ENCODE assay signal across 19 cellular contexts in genomic region chr13:33394294-33394932, GRCh38.
DNase-seq lines count a peak whose midpoint lies in the region; ATAC-seq and TF ChIP-seq lines count a peak whose summit lies in the region.
"Had no signal": no experiment of that assay in that cellular context is flagged by ENCODE, and none has a peak within 500 bp of the region (broad histone marks: within the 10 kb centered on the region; RNA-seq: fewer than 3 reads in every experiment).

No MANE protein-coding gene starts in this region.

- H3K27me3 ChIP-seq in GM23338 (ENCODE audit: insufficient read depth) (no peaks in the 10 kb centered on the region), esophagus muscularis mucosa (no peaks in the 10 kb centered on the region), psoas muscle (ENCODE audit: insufficient read depth in 3 of 3, low read length in 2 of 3) (no peaks in the 10 kb centered on the region)

- no peaks in the 10 kb centered on the region for H3K36me3 ChIP-seq in GM23338 (ENCODE audit: insufficient read depth)
- no peaks in the 10 kb centered on the region for H3K36me3 ChIP-seq in esophagus muscularis mucosa
- no peaks in the 10 kb centered on the region for H3K36me3 ChIP-seq in psoas muscle (ENCODE audit: insufficient read depth in 1 of 2, low read depth in 1 of 2)

- H3K4me3 ChIP-seq in GM23338 (no peak overlapping the region), esophagus muscularis mucosa (no peak overlapping the region), psoas muscle (no peak overlapping the region)
- H3K4me3 ChIP-seq: A549 had no signal

- peaks cover 9% of the 10 kb centered on the region; the same call in 1 of the 2 replicates for H3K9me2 ChIP-seq in GM23338 (ENCODE audit: insufficient read depth)

- no peak overlapping the region for H3K4me2 ChIP-seq in GM23338
- H3K4me2 ChIP-seq: A549 had no signal

- TF ChIP-seq POLR2A in esophagus muscularis mucosa (IDR thresholded peaks at IDR 0.05; ENCODE audit: low read depth) = no peak

- intact Hi-C loops in esophagus muscularis mucosa (cut with DNase I) = no loop called here
- intact Hi-C loops in psoas muscle (cut with DNase I) = no loop called here

- WGBS in esophagus muscularis mucosa = 59% methylated on average over 3 of the region's 3 CpGs
- 30 to 44% (median 42%) methylated on average over 3 of the region's 3 CpGs for WGBS in psoas muscle, 3 donors

- peaks cover 3% of the 10 kb centered on the region; the same call in 1 of the 3 replicates for H3K9me3 Mint-ChIP-seq in GM23338
- H3K9me3 Mint-ChIP-seq in activated naive CD8-positive, alpha-beta T cell treated with anti-CD3 and anti-CD28 coated beads, Interleukin-2, amount 50 U/mL, for 24 hours = no peaks in the 10 kb centered on the region
- H3K9me3 Mint-ChIP-seq in stimulated activated memory B cell treated with anti-CD40 and anti-IgM and Interleukin-4, amounts not matched to agents 10 μg/mL and 1 μg/mL and 100 μg/mL, for 72 hours = no peaks in the 10 kb centered on the region

- no peaks in the 10 kb centered on the region for H3K79me2 ChIP-seq in GM23338 (replicated peaks; ENCODE audit: insufficient read depth)

- no peak overlapping the region for H3K27ac Mint-ChIP-seq in GM23338
- no peak overlapping the region for H3K27ac Mint-ChIP-seq in activated naive CD8-positive, alpha-beta T cell treated with anti-CD3 and anti-CD28 coated beads, Interleukin-2, amount 50 U/mL, for 24 hours
- H3K27ac Mint-ChIP-seq in stimulated activated memory B cell treated with anti-CD40 and anti-IgM and Interleukin-4, amounts not matched to agents 10 μg/mL and 1 μg/mL and 100 μg/mL, for 72 hours = no peak overlapping the region

- 0 out of 2 replicates have a peak overlapping the region, but pooled peaks have one; percentile 78 for H2AFZ ChIP-seq in GM23338

- no peaks in the 10 kb centered on the region for H3K27me3 Mint-ChIP-seq in GM23338 (ENCODE audit: insufficient read depth, low read depth, poor library complexity)
- H3K27me3 Mint-ChIP-seq in activated naive CD8-positive, alpha-beta T cell treated with anti-CD3 and anti-CD28 coated beads, Interleukin-2, amount 50 U/mL, for 24 hours = peaks cover 10% of the 10 kb centered on the region
- no peaks in the 10 kb centered on the region for H3K27me3 Mint-ChIP-seq in stimulated activated memory B cell treated with anti-CD40 and anti-IgM and Interleukin-4, amounts not matched to agents 10 μg/mL and 1 μg/mL and 100 μg/mL, for 72 hours

- no peaks in the 10 kb centered on the region for H3K4me1 Mint-ChIP-seq in GM23338
- H3K4me1 Mint-ChIP-seq in activated naive CD8-positive, alpha-beta T cell treated with anti-CD3 and anti-CD28 coated beads, Interleukin-2, amount 50 U/mL, for 24 hours = no peaks in the 10 kb centered on the region
- H3K4me1 Mint-ChIP-seq in stimulated activated memory B cell treated with anti-CD40 and anti-IgM and Interleukin-4, amounts not matched to agents 10 μg/mL and 1 μg/mL and 100 μg/mL, for 72 hours = no peaks in the 10 kb centered on the region

- no peaks in the 10 kb centered on the region for H3F3A ChIP-seq in GM23338 (replicated peaks; ENCODE audit: low read depth)

- H4K20me1 ChIP-seq in GM23338 (replicated peaks; ENCODE audit: insufficient read depth) = no peaks in the 10 kb centered on the region

- DNase-seq in GM23338 (ENCODE audit: low spot score) (no peak), esophagus muscularis mucosa (ENCODE audit: extremely low spot score) (no peak), kidney tubule cell (ENCODE audit: low spot score) (peak; percentile 22), psoas muscle (no peak), NK-92 (lab: John Stamatoyannopoulos, UW; ENCODE audit: unreplicated experiment) (no peak), NCI-H1694 treated with DMSO at 0.1 percent for 48 hours (lab: John Stamatoyannopoulos, UW) (no peak)
- DNase-seq in activated naive CD8-positive, alpha-beta T cell treated with anti-CD3 and anti-CD28 coated beads, Interleukin-2, amount 50 U/mL, for 24 hours = no peak
- DNase-seq: C1 segment of cervical spinal cord; GF-D8; GOT3; NCI-H1092; NCI-H1694; NCI-H2107; NCI-H226; NCI-H526; NK-92 treated with Interleukin-12 subunit alpha and Interleukin-12 subunit beta, amount 100 ng/mL, for 24 hours; SIG-M5 had no signal

- H3K4me1 ChIP-seq in GM23338 (ENCODE audit: insufficient read depth) (no peaks in the 10 kb centered on the region), esophagus muscularis mucosa (peaks cover 5 to 29% (median 21%) of the 10 kb centered on the region in 4 donors), psoas muscle (no peaks in the 10 kb centered on the region)
- H3K4me1 ChIP-seq: A549 had no signal

- no peak overlapping the region for H3K27ac ChIP-seq in GM23338 (ENCODE audit: low read depth)
- peak overlapping the region; percentile 13 to 75 (median 61) for H3K27ac ChIP-seq in esophagus muscularis mucosa (replicated peaks in 1 of 4)
- H3K27ac ChIP-seq in psoas muscle = no peak overlapping the region
- H3K27ac ChIP-seq: A549 had no signal

- H3K4me3 Mint-ChIP-seq in GM23338 = no peak overlapping the region
- H3K4me3 Mint-ChIP-seq in activated naive CD8-positive, alpha-beta T cell treated with anti-CD3 and anti-CD28 coated beads, Interleukin-2, amount 50 U/mL, for 24 hours = no peak overlapping the region
- H3K4me3 Mint-ChIP-seq in stimulated activated memory B cell treated with anti-CD40 and anti-IgM and Interleukin-4, amounts not matched to agents 10 μg/mL and 1 μg/mL and 100 μg/mL, for 72 hours = no peak overlapping the region

- TF ChIP-seq CTCF in GM23338 (conservative IDR thresholded peaks at IDR 0.05; ENCODE audit: low read depth in 2 of 2) (no peak), esophagus muscularis mucosa (IDR thresholded peaks at IDR 0.05) (no peak), psoas muscle (IDR thresholded peaks at IDR 0.05) (no peak)

- TF ChIP-seq EP300 in esophagus muscularis mucosa (IDR thresholded peaks at IDR 0.05) = peak; percentile 10

- no peak for ATAC-seq in GM23338
- peak in 3 of 4 donors; percentile 40 to 82 (median 65) for ATAC-seq in psoas muscle
- ATAC-seq in activated naive CD8-positive, alpha-beta T cell treated with anti-CD3 and anti-CD28 coated beads, Interleukin-2, amount 50 U/mL, for 24 hours = no peak
- ATAC-seq in stimulated activated memory B cell treated with anti-CD40 and anti-IgM and Interleukin-4, amounts not matched to agents 10 μg/mL and 1 μg/mL and 100 μg/mL, for 72 hours = no peak
- ATAC-seq: A549 had no signal

- peaks cover 0 to 6% (median 0%) of the 10 kb centered on the region in 4 donors for H3K9me3 ChIP-seq in esophagus muscularis mucosa
- peaks cover 8% of the 10 kb centered on the region for H3K9me3 ChIP-seq in psoas muscle
- H3K9me3 ChIP-seq: A549 had no signal

- no peaks in the 10 kb centered on the region for H3K36me3 Mint-ChIP-seq in GM23338 (ENCODE audit: low read depth)
- H3K36me3 Mint-ChIP-seq in activated naive CD8-positive, alpha-beta T cell treated with anti-CD3 and anti-CD28 coated beads, Interleukin-2, amount 50 U/mL, for 24 hours (ENCODE audit: low read depth) = no peaks in the 10 kb centered on the region
- H3K36me3 Mint-ChIP-seq in stimulated activated memory B cell treated with anti-CD40 and anti-IgM and Interleukin-4, amounts not matched to agents 10 μg/mL and 1 μg/mL and 100 μg/mL, for 72 hours = no peaks in the 10 kb centered on the region

TF ChIP-seq in GM23338, 12 proteins besides CTCF, POLR2A, EP300 and RAD21 (continues in another document):
- TF ChIP-seq CREB1 (CRISPR knock-in tag; IDR thresholded peaks at IDR 0.05; ENCODE audit: low read depth) (no peak), REST (IDR thresholded peaks at IDR 0.05; ENCODE audit: unreplicated experiment) (no peak), ZNF114 (CRISPR knock-in tag; IDR thresholded peaks at IDR 0.05) (no peak), EZH2phosphoT487 (IDR thresholded peaks at IDR 0.05; ENCODE audit: unreplicated experiment) (no peak), STAT1 (IDR thresholded peaks at IDR 0.05; ENCODE audit: unreplicated experiment) (no peak), POLR2AphosphoS5 (IDR thresholded peaks at IDR 0.05; ENCODE audit: low read depth) (no peak)

Comparison
In these comparisons a context has a peak if more than half of its experiments do, and no peak if none do; other contexts are left out.
1. ATAC-seq: peak in psoas muscle (3 of 4); none in GM23338 (single experiment), activated naive CD8-positive, alpha-beta T cell treated with anti-CD3 and anti-CD28 coated beads, Interleukin-2, amount 50 U/mL, for 24 hours (single experiment) and stimulated activated memory B cell treated with anti-CD40 and anti-IgM and Interleukin-4, amounts not matched to agents 10 μg/mL and 1 μg/mL and 100 μg/mL, for 72 hours (single experiment).
2. H3K27ac ChIP-seq: peak in esophagus muscularis mucosa (4 of 4); none in GM23338 (single experiment) and psoas muscle (single experiment).